Comparison of ENCODE assay signal across 8 cellular contexts in the genomic region with DNA sequence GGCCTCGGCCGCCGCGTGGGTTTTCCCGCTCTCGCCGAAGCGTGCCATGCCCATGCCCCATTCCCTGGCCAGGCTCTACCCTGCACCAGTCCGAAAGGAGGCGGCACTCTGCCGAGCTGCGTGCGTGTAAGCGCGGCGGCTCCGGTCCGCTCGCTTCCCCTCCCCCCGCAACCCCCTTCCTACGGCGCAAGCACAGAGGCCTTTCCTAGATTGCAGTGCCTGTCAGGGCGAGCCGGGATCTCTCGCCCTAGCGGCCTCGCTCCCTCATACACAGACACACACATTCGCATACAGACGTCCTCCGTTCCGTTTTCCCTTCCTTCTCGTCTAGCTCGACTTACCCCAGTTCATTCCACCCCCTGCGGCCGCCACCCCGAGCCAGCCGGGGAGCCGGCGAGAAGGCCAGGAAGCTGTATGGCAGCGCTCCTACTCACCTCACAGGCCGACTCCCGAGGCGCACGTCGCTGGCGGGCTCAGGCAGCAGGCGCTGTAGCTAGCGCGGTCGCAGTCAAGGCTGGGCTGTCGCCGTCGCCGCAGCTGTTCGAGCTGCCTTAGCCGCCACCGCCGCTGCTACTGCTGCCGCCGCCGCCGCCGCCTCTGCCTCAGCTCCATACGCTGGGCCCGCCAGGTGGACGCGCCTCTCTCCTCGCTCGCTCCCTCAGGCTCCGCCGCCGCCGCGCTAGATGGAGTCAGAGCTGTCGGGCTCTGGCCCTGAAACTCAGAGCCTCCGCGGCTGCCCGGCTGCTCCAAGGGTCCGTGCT. TPM values are rescaled to one million over a fixed set of nuclear protein-coding genes. Genes with fewer than 3 reads are reported as not detected.
DNase-seq lines count a peak whose midpoint lies in the region; ATAC-seq, FAIRE-seq and TF ChIP-seq lines count a peak whose summit lies in the region.

No MANE protein-coding gene starts in this region.

- H3K4me3 Mint-ChIP-seq in CD4-positive, alpha-beta memory T cell, result peak overlapping the region; percentile 79 to 98 (median 88)

- DNase-seq in CD4-positive, alpha-beta memory T cell, result peak; percentile 18 to 45 (median 29)
- DNase-seq in SK-N-MC (ENCODE audit: low read depth, low spot score), result no peak
- DNase-seq in breast epithelium (ENCODE audit: low spot score in 2 of 2), result peak; percentile 21 to 47
- DNase-seq in kidney, result peak; percentile 81
- DNase-seq in stimulated activated CD4-positive, alpha-beta T cell treated with anti-CD3 and anti-CD28 coated beads, Interleukin-12 subunit alpha, Interleukin-12 subunit beta, amount 100 ng/mL, for 48 hours (ENCODE audit: low read depth in 2 of 3, low spot score in 1 of 3), result peak; percentile 4 to 27 (median 8)
- no peak for DNase-seq in HTR-8/SVneo (ENCODE audit: insufficient read length, low spot score)

- peaks cover 0 to 4% (median 0%) of the 10 kb centered on the region in 8 donors for H3K9me3 Mint-ChIP-seq in CD4-positive, alpha-beta memory T cell

- no peak for TF ChIP-seq POLR2A in breast epithelium (IDR thresholded peaks at IDR 0.05)

- H3K4me3 ChIP-seq in CD4-positive, alpha-beta memory T cell (ENCODE audit: low read length in 2 of 2), result peak overlapping the region in 1 of 2 donors; percentile 40
- H3K4me3 ChIP-seq in SK-N-MC (peak overlapping the region; percentile 84), breast epithelium (peak overlapping the region; percentile 44 to 69 (median 54)), kidney (ENCODE audit: low read length in 2 of 2) (peak overlapping the region; percentile 50 to 58)

- FAIRE-seq in kidney (lab: Jason Lieb, UNC) (no peak), HTR-8/SVneo (lab: Jason Lieb, UNC) (no peak)

- peak overlapping the region in 6 of 7 donors; percentile 31 to 74 (median 47) for H3K27ac Mint-ChIP-seq in CD4-positive, alpha-beta memory T cell

- peaks cover 3 to 7% of the 10 kb centered on the region in 2 donors for H3K27me3 Mint-ChIP-seq in CD4-positive, alpha-beta memory T cell

- peak overlapping the region; percentile 75 for H3K9ac ChIP-seq in SK-N-MC (ENCODE audit: insufficient read length)
- H3K9ac ChIP-seq in kidney (ENCODE audit: low read length in 2 of 2), result no peak overlapping the region

- peaks cover 0 to 2% of the 10 kb centered on the region in 2 donors for H3K36me3 Mint-ChIP-seq in CD4-positive, alpha-beta memory T cell

- H3K4me1 ChIP-seq in CD4-positive, alpha-beta memory T cell (ENCODE audit: insufficient read depth, low read length), result no peaks in the 10 kb centered on the region
- H3K4me1 ChIP-seq in breast epithelium, result no peaks in the 10 kb centered on the region
- no peaks in the 10 kb centered on the region for H3K4me1 ChIP-seq in kidney (ENCODE audit: control insufficient read depth in 1 of 2, insufficient read depth in 1 of 2, low read depth in 1 of 2, low read length in 2 of 2)

- no peaks in the 10 kb centered on the region for H3K9me3 ChIP-seq in CD4-positive, alpha-beta memory T cell (ENCODE audit: control insufficient read depth in 1 of 2, low read length in 2 of 2)
- H3K9me3 ChIP-seq in SK-N-MC (ENCODE audit: low read depth, low read length), result no peaks in the 10 kb centered on the region
- H3K9me3 ChIP-seq in breast epithelium, result no peaks in the 10 kb centered on the region
- no peaks in the 10 kb centered on the region for H3K9me3 ChIP-seq in kidney (ENCODE audit: control insufficient read depth in 1 of 2, low read length in 2 of 2)

- intact Hi-C loops in CD4-positive, alpha-beta memory T cell (cut with micrococcal nuclease), result loop anchor here (10.0 kb wide), 2 partner anchors 600 to 680 kb away; a partner anchor contains a TSS
- intact Hi-C loops in breast epithelium (cut with DNase I; ENCODE audit: low total_unique reads) (loop anchor here (2.0 kb wide), 1 partner anchor 34 kb away; no protein-coding TSS in a partner anchor), kidney (cut with DNase I) (no loop called here)

- H3K27ac ChIP-seq in CD4-positive, alpha-beta memory T cell (ENCODE audit: low read depth, low read length), result peak overlapping the region; percentile 4
- H3K27ac ChIP-seq in SK-N-MC (peak overlapping the region; percentile 68; the same call in 1 of the 2 replicates), breast epithelium (peak overlapping the region; percentile 60 to 77), kidney (ENCODE audit: low read depth in 2 of 2, low read length in 2 of 2) (peak overlapping the region; percentile 57 to 65)

- H3K36me3 ChIP-seq in CD4-positive, alpha-beta memory T cell (ENCODE audit: insufficient read depth, low read length), result no peaks in the 10 kb centered on the region
- H3K36me3 ChIP-seq in SK-N-MC (ENCODE audit: insufficient read depth, low read length) (no peaks in the 10 kb centered on the region), breast epithelium (no peaks in the 10 kb centered on the region), kidney (ENCODE audit: control insufficient read depth in 1 of 2, insufficient read depth in 2 of 2, low read length in 2 of 2) (no peaks in the 10 kb centered on the region)

- H3K27me3 ChIP-seq in CD4-positive, alpha-beta memory T cell (ENCODE audit: insufficient read depth, low read length), result no peaks in the 10 kb centered on the region
- H3K27me3 ChIP-seq in breast epithelium, result peaks cover 0 to 21% of the 10 kb centered on the region in 2 donors

- POLR2A ChIA-PET in CD4-positive, alpha-beta memory T cell (lab: Charles Lee; ENCODE audit: partially characterized antibody), result interaction anchor here (1.1 kb wide), 1 partner anchor 311 kb away, joined by 3 read pairs; no protein-coding TSS in a partner anchor

- TF ChIP-seq CTCF in breast epithelium (IDR thresholded peaks at IDR 0.05) (no peak), kidney (IDR thresholded peaks at IDR 0.05; ENCODE audit: borderline replicate concordance, extremely low read depth, insufficient read depth) (no peak)

- CTCF ChIA-PET in CD4-positive, alpha-beta memory T cell (lab: Charles Lee; ENCODE audit: partially characterized antibody), result no interaction called here

- ATAC-seq in GM19351 (IDR thresholded peaks at IDR 0.05; ENCODE audit: unreplicated experiment) (peak; percentile 40), HG03457 (IDR thresholded peaks at IDR 0.05; ENCODE audit: unreplicated experiment) (peak; percentile 41)

- peaks cover 0 to 8% (median 3%) of the 10 kb centered on the region in 4 donors for H3K4me1 Mint-ChIP-seq in CD4-positive, alpha-beta memory T cell

RNA-seq across cellular contexts. Expression of a gene that starts 0.6 kb away (rescaled TPM):
- total RNA-seq in CD4-positive, alpha-beta memory T cell, result 1 to 10 TPM; 1.1 to 1.2 TPM
- polyA plus RNA-seq in CD4-positive, alpha-beta memory T cell, result under 1 TPM; 0.20 to 0.50 TPM
- total RNA-seq in breast epithelium (1 to 10 TPM in 2 of 3 donors, under 1 TPM in 1; 0.64 to 1.8 (median 1.6) TPM), kidney (6.0 TPM)
- 0.54 TPM for polyA plus RNA-seq in kidney (ENCODE audit: insufficient read depth, low read depth, low replicate concordance)

Comparison
In these comparisons a context has a peak if more than half of its experiments do, and no peak if none do; other contexts are left out.
1. DNase-seq: peak in CD4-positive, alpha-beta memory T cell (5 of 5), breast epithelium (2 of 2), kidney (single experiment) and stimulated activated CD4-positive, alpha-beta T cell treated with anti-CD3 and anti-CD28 coated beads, Interleukin-12 subunit alpha, Interleukin-12 subunit beta, amount 100 ng/mL, for 48 hours (3 of 3); none in SK-N-MC (single experiment) and HTR-8/SVneo (single experiment).
2. H3K27ac ChIP-seq: peak in every context shown above with its lines; median percentile 68 in breast epithelium; 68 in SK-N-MC; 61 in kidney; 4 in CD4-positive, alpha-beta memory T cell.